In the genomic region with DNA sequence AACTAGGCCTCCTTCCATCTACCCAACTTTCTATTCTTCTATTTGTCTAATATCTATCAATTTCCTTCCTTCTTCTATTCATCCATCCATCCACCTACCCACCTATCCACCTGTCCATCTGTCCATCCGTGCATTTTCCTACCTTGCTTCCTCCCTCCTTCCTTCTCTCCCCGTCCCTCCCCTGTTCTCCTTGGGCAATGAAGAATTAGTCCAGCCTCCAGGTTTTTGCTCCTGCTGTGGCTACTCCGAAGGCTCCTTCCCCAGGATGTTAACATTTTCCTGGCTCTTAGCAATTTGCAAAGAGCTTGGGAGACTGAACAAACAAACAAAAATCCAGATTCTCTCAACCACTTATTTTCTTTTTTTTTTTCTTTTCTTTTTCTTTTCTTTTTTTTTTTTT, we compare ENCODE assay signal across 14 cellular contexts.
DNase-seq lines count a peak whose midpoint lies in the region; ATAC-seq, FAIRE-seq and TF ChIP-seq lines count a peak whose summit lies in the region.
"Had no signal": no experiment of that assay in that cellular context is flagged by ENCODE, and none has a peak within 500 bp of the region (broad histone marks: within the 10 kb centered on the region; RNA-seq: fewer than 3 reads in every experiment).

No MANE protein-coding gene starts in this region.

- peak overlapping the region; percentile 4 for H3K4me2 ChIP-seq in astrocyte (ENCODE audit: low read length)

- TF ChIP-seq POLR2A in sigmoid colon (IDR thresholded peaks at IDR 0.05) (no peak), H54 (IDR thresholded peaks at IDR 0.05; ENCODE audit: low read depth, low read length) (no peak)

- peak; percentile 63 for DNase-seq in EH (ENCODE audit: low read depth)
- DNase-seq in astrocyte (ENCODE audit: low read depth), result no peak
- DNase-seq in foreskin fibroblast, result peak; percentile 14 to 30
- DNase-seq in sigmoid colon, result peak; percentile 78
- no peak for DNase-seq in H54 (ENCODE audit: insufficient read length, low spot score)
- DNase-seq in HAP-1 (ENCODE audit: low spot score in 2 of 2), result no peak
- DNase-seq: activated CD4-positive, CD25-positive, alpha-beta regulatory T cell treated with anti-CD3 and anti-CD28 coated beads, Interleukin-2, amount 50 U/mL, for 72 hours; DMS 273 treated with DMSO at 0.1 percent for 48 hours; effector memory CD4-positive, alpha-beta T cell; T-cell; upper lobe of right lung had no signal

- ATAC-seq in HG02678 (IDR thresholded peaks at IDR 0.05; ENCODE audit: unreplicated experiment) (no peak), GM18520 (IDR thresholded peaks at IDR 0.05; ENCODE audit: unreplicated experiment) (no peak)
- ATAC-seq: natural killer cell treated with Interleukin-12 subunit alpha and Interleukin-12 subunit beta and Interleukin-15 and Interleukin-18, amount 100 ng/mL, for 72 hours; T-cell; upper lobe of right lung had no signal

- H3K36me3 Mint-ChIP-seq in astrocyte (ENCODE audit: low read depth, unreplicated experiment), result peaks cover 2% of the 10 kb centered on the region
- H3K36me3 Mint-ChIP-seq: natural killer cell treated with Interleukin-12 subunit alpha and Interleukin-12 subunit beta and Interleukin-15 and Interleukin-18, amount 100 ng/mL, for 72 hours; T-cell had no signal

- H3K27ac ChIP-seq in astrocyte (ENCODE audit: low read depth, low read length) (no peak overlapping the region), sigmoid colon (peak overlapping the region; percentile 89 to 97 (median 92))
- H3K27ac ChIP-seq: upper lobe of right lung had no signal

- no peak overlapping the region for H3K4me3 ChIP-seq in astrocyte (ENCODE audit: insufficient read depth, low read depth, low read length)
- H3K4me3 ChIP-seq in foreskin fibroblast (ENCODE audit: low read depth in 1 of 2, low read length in 2 of 2), result no peak overlapping the region
- H3K4me3 ChIP-seq in sigmoid colon, result no peak overlapping the region
- H3K4me3 ChIP-seq in HAP-1, result no peak overlapping the region
- H3K4me3 ChIP-seq: upper lobe of right lung had no signal

- no peak for FAIRE-seq in astrocyte (lab: Jason Lieb, UNC)
- no peak for FAIRE-seq in H54 (lab: Jason Lieb, UNC)

- peaks cover 3% of the 10 kb centered on the region for H3K9me3 ChIP-seq in astrocyte (ENCODE audit: insufficient read depth, low read depth, low read length)
- no peaks in the 10 kb centered on the region for H3K9me3 ChIP-seq in sigmoid colon
- H3K9me3 ChIP-seq in HAP-1, result no peaks in the 10 kb centered on the region
- H3K9me3 ChIP-seq: upper lobe of right lung had no signal

- no peak overlapping the region for H3K27ac Mint-ChIP-seq in astrocyte (ENCODE audit: unreplicated experiment)
- H3K27ac Mint-ChIP-seq: natural killer cell treated with Interleukin-12 subunit alpha and Interleukin-12 subunit beta and Interleukin-15 and Interleukin-18, amount 100 ng/mL, for 72 hours; T-cell had no signal

- H3K4me1 Mint-ChIP-seq in astrocyte (ENCODE audit: low read depth, unreplicated experiment), result peaks cover 5% of the 10 kb centered on the region
- H3K4me1 Mint-ChIP-seq: T-cell had no signal

- no peaks in the 10 kb centered on the region for H3K79me2 ChIP-seq in astrocyte (ENCODE audit: insufficient read depth, low read length)

- H3K4me1 ChIP-seq in astrocyte (ENCODE audit: insufficient read depth, low read length) (peaks cover 9% of the 10 kb centered on the region), sigmoid colon (peaks cover 0 to 78% (median 69%) of the 10 kb centered on the region in 4 donors), HAP-1 (no peaks in the 10 kb centered on the region)

- 44 to 53% methylated on average over 3 of the region's 3 CpGs for WGBS in sigmoid colon, 2 donors

- H2AFZ ChIP-seq in astrocyte (ENCODE audit: low read depth, low read length), result no peak overlapping the region

- H3K27me3 Mint-ChIP-seq in astrocyte (ENCODE audit: low read depth, unreplicated experiment), result peaks cover 22% of the 10 kb centered on the region

- peaks cover 2% of the 10 kb centered on the region for H3K27me3 ChIP-seq in astrocyte (ENCODE audit: insufficient read depth, low read length)
- H3K27me3 ChIP-seq in sigmoid colon, result no peaks in the 10 kb centered on the region
- no peaks in the 10 kb centered on the region for H3K27me3 ChIP-seq in HAP-1 (ENCODE audit: low read depth)
- H3K27me3 ChIP-seq: upper lobe of right lung had no signal

- H3K9me3 Mint-ChIP-seq in astrocyte (ENCODE audit: unreplicated experiment), result peaks cover 9% of the 10 kb centered on the region
- H3K9me3 Mint-ChIP-seq: natural killer cell treated with Interleukin-12 subunit alpha and Interleukin-12 subunit beta and Interleukin-15 and Interleukin-18, amount 100 ng/mL, for 72 hours; T-cell had no signal

- H3K9ac ChIP-seq in astrocyte (ENCODE audit: low read length), result no peak overlapping the region

- in situ Hi-C loops in HAP-1 (cut with MboI; ENCODE audit: low sequenced_read_pairs), result no loop called here

- H3K36me3 ChIP-seq in astrocyte (ENCODE audit: insufficient read depth, low read length) (no peaks in the 10 kb centered on the region), sigmoid colon (no peaks in the 10 kb centered on the region), HAP-1 (replicated peaks) (no peaks in the 10 kb centered on the region)
- H3K36me3 ChIP-seq: upper lobe of right lung had no signal

- peak in 1 of 4 donors; percentile 62 for TF ChIP-seq EP300 in sigmoid colon (IDR thresholded peaks at IDR 0.05)

- H4K20me1 ChIP-seq in astrocyte (ENCODE audit: insufficient read depth, low read length), result no peaks in the 10 kb centered on the region

- TF ChIP-seq CTCF in astrocyte (IDR thresholded peaks at IDR 0.05; ENCODE audit: insufficient read depth, low read depth, low read length) (no peak), foreskin fibroblast (IDR thresholded peaks at IDR 0.05; ENCODE audit: low read depth, low read length) (no peak), sigmoid colon (IDR thresholded peaks at IDR 0.05) (no peak)

- intact Hi-C loops in sigmoid colon (cut with DNase I), result no loop called here

- H3K4me3 Mint-ChIP-seq in astrocyte (ENCODE audit: unreplicated experiment), result no peak overlapping the region
- H3K4me3 Mint-ChIP-seq: natural killer cell treated with Interleukin-12 subunit alpha and Interleukin-12 subunit beta and Interleukin-15 and Interleukin-18, amount 100 ng/mL, for 72 hours; T-cell had no signal

Comparison
In these comparisons a context has a peak if more than half of its experiments do, and no peak if none do; other contexts are left out.
1. DNase-seq: peak in EH (single experiment), foreskin fibroblast (2 of 2) and sigmoid colon (single experiment); none in astrocyte (single experiment), H54 (single experiment) and HAP-1 (0 of 2).